ENCODE assay signal across 11 cellular contexts in genomic region chr17:78706271-78706915, GRCh38.
DNase-seq lines count a peak whose midpoint lies in the region; ATAC-seq and TF ChIP-seq lines count a peak whose summit lies in the region.
"Had no signal": no experiment of that assay in that cellular context is flagged by ENCODE, and none has a peak within 500 bp of the region (broad histone marks: within the 10 kb centered on the region; RNA-seq: fewer than 3 reads in every experiment).

No MANE protein-coding gene starts in this region.

- H4K20me1 ChIP-seq in GM23248 (ENCODE audit: insufficient read depth), result no peaks in the 10 kb centered on the region

- H3K27me3 ChIP-seq in GM23248 (replicated peaks; ENCODE audit: insufficient read depth), result no peaks in the 10 kb centered on the region

- H3K9ac ChIP-seq in GM23248, result no peak overlapping the region

- H3K9me3 ChIP-seq in GM23248 (ENCODE audit: low read depth), result no peaks in the 10 kb centered on the region

- peaks cover 27 to 36% of the 10 kb centered on the region in 2 donors for H3K4me1 Mint-ChIP-seq in effector memory CD8-positive, alpha-beta T cell (ENCODE audit: low read depth in 2 of 2)

- H3K27ac ChIP-seq in GM23248, result no peak overlapping the region

- H3K27me3 Mint-ChIP-seq in effector memory CD8-positive, alpha-beta T cell, result no peaks in the 10 kb centered on the region

- no peak overlapping the region for H3K27ac Mint-ChIP-seq in effector memory CD8-positive, alpha-beta T cell
- H3K27ac Mint-ChIP-seq: T-helper 1 cell treated with Interleukin-12 subunit alpha and Interleukin-12 subunit beta and Interleukin-4 antibody, amounts not matched to agents 30 μg/mL and 1 μg/mL, for 36 hours had no signal

- H2AFZ ChIP-seq in GM23248, result no peak overlapping the region

- no peak overlapping the region for H3K4me2 ChIP-seq in GM23248 (ENCODE audit: unreplicated experiment)

- peaks cover 4% of the 10 kb centered on the region; the same call in 1 of the 2 replicates for H3K4me1 ChIP-seq in GM23248 (ENCODE audit: insufficient read depth)

- TF ChIP-seq CTCF in GM10266 (IDR thresholded peaks at IDR 0.05; ENCODE audit: control insufficient read depth, insufficient read depth, low read depth, missing control alignments), result no peak

- in situ Hi-C loops in GM23248 (cut with MboI), result loop anchor here (10.0 kb wide), 1 partner anchor 202 kb away; no protein-coding TSS in a partner anchor

- 85 to 86% methylated on average over 10 of the region's 10 CpGs for WGBS in GM23248 (ENCODE audit: low coverage in 1 of 2, low lambda C conversion rate in 2 of 2, missing lambda C conversion rate in 2 of 2), 2 experiments

- H3K36me3 Mint-ChIP-seq in effector memory CD8-positive, alpha-beta T cell (ENCODE audit: insufficient read depth), result peaks cover 92% of the 10 kb centered on the region

- no peaks in the 10 kb centered on the region; the same call in 1 of the 2 replicates for H3F3A ChIP-seq in GM23248 (ENCODE audit: insufficient read depth)

- peak; percentile 73 for DNase-seq in GM10266 (ENCODE audit: extremely low spot score)
- no peak for DNase-seq in effector memory CD8-positive, alpha-beta T cell
- no peak for DNase-seq in stimulated activated CD4-positive, alpha-beta T cell treated with anti-CD3 and anti-CD28 coated beads, Interleukin-1b, Interleukin-23, amount 100 ng/mL, for 48 hours
- no peak for DNase-seq in amniotic stem cell (lab: John Stamatoyannopoulos, UW)
- no peak for DNase-seq in foreskin melanocyte
- no peak for DNase-seq in GM23248
- DNase-seq: DMS153, small intestine had no signal

- no peaks in the 10 kb centered on the region for H3K9me2 ChIP-seq in GM23248 (ENCODE audit: insufficient read depth)

- peak; percentile 66 for ATAC-seq in GM19468 (IDR thresholded peaks at IDR 0.05; ENCODE audit: extremely low read depth, unreplicated experiment)
- peak; percentile 49 for ATAC-seq in HG03457 (IDR thresholded peaks at IDR 0.05; ENCODE audit: unreplicated experiment)
- ATAC-seq in effector memory CD8-positive, alpha-beta T cell (replicated peaks), result peak; percentile 20

- no peaks in the 10 kb centered on the region for H3K36me3 ChIP-seq in GM23248 (ENCODE audit: low read depth)

- H3K79me2 ChIP-seq in GM23248 (ENCODE audit: insufficient read depth), result peaks cover 24% of the 10 kb centered on the region

- no peak overlapping the region for H3K4me3 Mint-ChIP-seq in effector memory CD8-positive, alpha-beta T cell
- H3K4me3 Mint-ChIP-seq: T-helper 1 cell treated with Interleukin-12 subunit alpha and Interleukin-12 subunit beta and Interleukin-4 antibody, amounts not matched to agents 30 μg/mL and 1 μg/mL, for 36 hours had no signal

- H3K9me3 Mint-ChIP-seq in effector memory CD8-positive, alpha-beta T cell, result no peaks in the 10 kb centered on the region
- H3K9me3 Mint-ChIP-seq: T-helper 1 cell treated with Interleukin-12 subunit alpha and Interleukin-12 subunit beta and Interleukin-4 antibody, amounts not matched to agents 30 μg/mL and 1 μg/mL, for 36 hours had no signal

- H3K4me3 ChIP-seq in GM23248, result no peak overlapping the region
